18 cellular contexts compared by ENCODE assay signal in the genomic region with DNA sequence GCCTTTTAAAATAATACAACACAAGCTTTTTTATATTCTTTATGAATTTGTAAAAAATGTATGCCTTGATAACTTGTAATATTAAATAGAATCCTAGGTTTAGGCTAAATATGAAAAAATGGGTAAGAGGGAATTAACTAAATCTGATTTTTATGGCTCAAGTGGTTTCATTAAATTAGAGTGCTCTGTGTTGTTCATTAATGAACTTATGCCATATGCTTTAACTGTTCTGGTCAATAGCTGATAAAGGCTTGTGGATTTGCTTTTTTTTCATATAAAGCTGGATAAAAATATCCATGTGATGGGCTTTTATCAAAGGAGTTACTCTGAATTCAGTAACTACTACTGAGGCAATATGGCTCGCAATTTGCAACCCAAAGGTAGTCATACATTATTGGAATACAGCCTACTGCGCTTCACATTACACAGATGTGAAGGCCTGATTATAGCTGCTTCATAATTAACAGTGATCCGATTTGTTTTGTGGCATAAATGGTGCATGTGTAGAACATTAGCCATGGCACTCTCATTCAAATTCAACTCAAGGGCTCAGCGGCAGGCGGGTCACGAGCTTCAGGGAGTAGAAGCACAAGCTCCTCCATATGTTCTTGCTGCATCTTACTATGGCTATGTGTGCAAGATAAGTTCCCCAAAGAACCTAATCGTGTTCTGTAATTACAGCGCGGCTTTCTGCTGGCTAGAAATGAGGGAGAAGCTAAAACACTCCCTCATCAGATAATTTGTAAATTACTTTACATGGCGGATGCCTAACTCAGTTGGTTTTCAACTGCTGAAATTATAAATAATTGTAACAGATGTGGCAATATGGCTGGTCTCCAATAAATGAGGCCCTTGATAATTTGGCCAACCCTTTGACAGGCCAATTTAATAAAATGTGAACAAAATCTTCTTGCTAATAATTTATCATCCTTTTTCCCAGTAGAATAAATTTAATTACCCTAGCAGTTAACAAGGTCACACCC.
DNase-seq lines count a peak whose midpoint lies in the region; ATAC-seq, FAIRE-seq and TF ChIP-seq lines count a peak whose summit lies in the region.
"Had no signal": no experiment of that assay in that cellular context is flagged by ENCODE, and none has a peak within 500 bp of the region (broad histone marks: within the 10 kb centered on the region; RNA-seq: fewer than 3 reads in every experiment).

No MANE protein-coding gene starts in this region.

- no peak for TF ChIP-seq POLR2A in GM12891 (IDR thresholded peaks at IDR 0.05; ENCODE audit: low read depth, low read length)

- peak; percentile 4 for DNase-seq in NCI-H146 (lab: John Stamatoyannopoulos, UW)
- no peak for DNase-seq in NCI-H146 treated with DMSO at 0.1 percent for 48 hours (lab: John Stamatoyannopoulos, UW; ENCODE audit: unreplicated experiment)
- peak; percentile 30 for DNase-seq in NCI-H2171 (lab: John Stamatoyannopoulos, UW)
- peak; percentile 94 for DNase-seq in NCI-H82 treated with DMSO at 0.1 percent for 48 hours (lab: John Stamatoyannopoulos, UW; ENCODE audit: unreplicated experiment)
- DNase-seq in retina: peak; percentile 15
- DNase-seq in GM12891 (ENCODE audit: insufficient read length, low spot score): no peak
- no peak for DNase-seq in Ammon's horn (ENCODE audit: low spot score)
- DNase-seq: AML-193; Caco-2; CD4-positive, CD25-positive, alpha-beta regulatory T cell; DMS79; KBM-7; NCI-H2081; NCI-H510A treated with DMSO at 0.1 percent for 48 hours; NK-92 treated with Interleukin-12 subunit alpha and Interleukin-12 subunit beta, amount 100 ng/mL, for 24 hours; Peyer's patch had no signal

- FAIRE-seq in GM12891 (lab: Jason Lieb, UNC): no peak

- ATAC-seq in HG03025 (IDR thresholded peaks at IDR 0.05; ENCODE audit: low FRiP score, unreplicated experiment): no peak
- ATAC-seq: HCT116 had no signal

TF ChIP-seq in GM12891, 5 proteins besides CTCF, POLR2A, EP300 and RAD21:
- TF ChIP-seq TAF1 (IDR thresholded peaks at IDR 0.05; ENCODE audit: low read depth, low read length): no peak

Comparison
In these comparisons a context has a peak if more than half of its experiments do, and no peak if none do; other contexts are left out.
1. DNase-seq: peak in NCI-H146 (single experiment), NCI-H2171 (single experiment), NCI-H82 treated with DMSO at 0.1 percent for 48 hours (single experiment) and retina (single experiment); none in NCI-H146 treated with DMSO at 0.1 percent for 48 hours (single experiment), GM12891 (single experiment) and Ammon's horn (single experiment).